Comparison of ENCODE assay signal across 11 cellular contexts in the genomic region with DNA sequence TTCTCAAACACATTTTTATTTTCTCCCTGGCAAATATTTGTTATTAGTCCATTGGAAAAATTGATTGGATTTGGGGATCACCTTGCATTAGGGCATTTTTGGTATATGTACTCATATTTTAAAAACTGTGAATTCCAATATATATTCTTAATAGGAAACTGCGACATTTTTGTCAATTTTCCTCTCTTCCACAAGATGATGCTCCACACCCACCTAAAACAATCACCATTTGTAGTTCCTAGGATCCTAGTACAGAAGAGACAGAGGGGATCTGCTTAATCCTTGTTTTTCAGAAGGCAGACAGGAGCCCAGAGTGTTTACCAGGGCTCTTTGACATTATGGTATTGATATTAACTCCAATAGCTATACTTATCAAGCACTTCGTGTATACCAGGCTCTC. TPM values are rescaled to one million over a fixed set of nuclear protein-coding genes. Genes with fewer than 3 reads are reported as not detected.
DNase-seq lines count a peak whose midpoint lies in the region; ATAC-seq, FAIRE-seq and TF ChIP-seq lines count a peak whose summit lies in the region.
"Had no signal": no experiment of that assay in that cellular context is flagged by ENCODE, and none has a peak within 500 bp of the region (broad histone marks: within the 10 kb centered on the region; RNA-seq: fewer than 3 reads in every experiment).

No MANE protein-coding gene starts in this region.

- H2BK12ac ChIP-seq in mesenchymal stem cell (ENCODE audit: low read length in 2 of 2), result no peak overlapping the region

- TF ChIP-seq RAD21 in GM12878 (IDR thresholded peaks at IDR 0.05; ENCODE audit: insufficient read depth, low read depth, low read length), result peak; percentile 65

- no peak overlapping the region for H3K4ac ChIP-seq in mesenchymal stem cell (ENCODE audit: low read depth in 1 of 2, low read length in 2 of 2)

- H3K4me1 Mint-ChIP-seq in CD4-positive, alpha-beta T cell (ENCODE audit: low read depth), result peaks cover 18% of the 10 kb centered on the region

- H2AK5ac ChIP-seq in mesenchymal stem cell (ENCODE audit: low read length, severe bottlenecking), result no peak overlapping the region

- H4K20me1 ChIP-seq in GM12878 (ENCODE audit: control insufficient read depth, insufficient read depth), result no peaks in the 10 kb centered on the region

- peaks cover 10% of the 10 kb centered on the region for H3K4me1 ChIP-seq in GM12878 (ENCODE audit: control insufficient read depth, insufficient read depth, low read length)
- H3K4me1 ChIP-seq in mesenchymal stem cell (ENCODE audit: control insufficient read depth, insufficient read depth, low read depth, low read length), result peaks cover 4% of the 10 kb centered on the region

- TF ChIP-seq POLR2A in NB4 (IDR thresholded peaks at IDR 0.05; ENCODE audit: extremely low read depth, insufficient read length) (no peak), GM12878 (IDR thresholded peaks at IDR 0.05; ENCODE audit: low read depth, low read length) (no peak), GM12892 (IDR thresholded peaks at IDR 0.05; ENCODE audit: low read depth, low read length) (no peak)

- RAD21 ChIA-PET in GM12878 (lab: Charles Lee; ENCODE audit: unreplicated experiment), result interaction anchor here (0.5 to 3.9 kb wide), 9 partner anchors 23 to 479 kb away, joined by 3 to 26 read pairs (median 4); no protein-coding TSS in a partner anchor

- CTCF ChIA-PET in GM10248 (lab: Yijun Ruan, JAX) (interaction anchor here (0.6 to 3.8 kb wide), 14 partner anchors 8 to 363 kb away, joined by 3 to 25 read pairs (median 5); no protein-coding TSS in a partner anchor), GM12878 (lab: Yijun Ruan, JAX) (interaction anchor here (0.7 to 5.6 kb wide), 21 partner anchors 13 to 479 kb away, joined by 3 to 80 read pairs (median 7); a partner anchor contains a TSS)
- CTCF ChIA-PET in CD4-positive, alpha-beta T cell (lab: Charles Lee), result interaction anchor here (2.4 to 4.0 kb wide), 2 partner anchors 28 to 34 kb away, joined by 15 to 32 read pairs; no protein-coding TSS in a partner anchor

- no peaks in the 10 kb centered on the region for H3K27me3 ChIP-seq in GM12878 (replicated peaks in 1 of 2; ENCODE audit: control insufficient read depth in 2 of 2, insufficient read depth in 2 of 2, low read length in 1 of 2)
- peaks cover 0 to 8% of the 10 kb centered on the region in 2 experiments for H3K27me3 ChIP-seq in mesenchymal stem cell (ENCODE audit: control insufficient read depth in 1 of 2, insufficient read depth in 1 of 2, low read length in 2 of 2)
- H3K27me3 ChIP-seq in CD4-positive, alpha-beta T cell (ENCODE audit: control insufficient read depth, insufficient read depth, low read length), result no peaks in the 10 kb centered on the region

- H3K9ac ChIP-seq in GM12878 (ENCODE audit: control insufficient read depth, insufficient read depth, low read length) (no peak overlapping the region), mesenchymal stem cell (ENCODE audit: low read length) (no peak overlapping the region)

- SMC1A ChIA-PET in GM12878 (lab: Charles Lee; ENCODE audit: uncharacterized antibody, unreplicated experiment), result interaction anchor here (0.6 to 4.0 kb wide), 20 partner anchors 10 to 608 kb away, joined by 3 to 35 read pairs (median 4); a partner anchor contains a TSS

- no peak overlapping the region for H3K4me3 Mint-ChIP-seq in CD4-positive, alpha-beta T cell
- H3K4me3 Mint-ChIP-seq: activated CD8-positive, alpha-beta T cell treated with anti-CD3 and anti-CD28 coated beads, Interleukin-2, amount 10 ng/mL, durations not matched to agents 7 days and 5 days had no signal

- TF ChIP-seq EP300 in GM12878 (IDR thresholded peaks at IDR 0.05; ENCODE audit: borderline replicate concordance in 1 of 2, control insufficient read depth in 1 of 2, low read depth in 2 of 2, low read length in 2 of 2), result no peak

- H3K14ac ChIP-seq in mesenchymal stem cell (ENCODE audit: low read length in 2 of 2), result no peak overlapping the region

- H2AFZ ChIP-seq in GM12878 (ENCODE audit: control insufficient read depth, low read depth, low read length) (no peak overlapping the region), mesenchymal stem cell (ENCODE audit: low read depth, low read length) (no peak overlapping the region)

- no peak overlapping the region for H4K91ac ChIP-seq in mesenchymal stem cell (ENCODE audit: low read length)

- no peaks in the 10 kb centered on the region for H3K27me3 Mint-ChIP-seq in CD4-positive, alpha-beta T cell

- in situ Hi-C loops in GM12878 (cut with MboI), result no loop called here

- 0% methylated on average over 2 of the region's 2 CpGs for WGBS in GM12878 (ENCODE audit: insufficient coverage, insufficient replicate concordance, low lambda C conversion rate, missing lambda C conversion rate)
- WGBS in mesenchymal stem cell, result no CpG with 5 or more reads among the region's 2 CpGs

- intact Hi-C loops in GM12878 (cut with micrococcal nuclease; ENCODE audit: unreplicated experiment), result loop anchor here (5.0 kb wide), 2 partner anchors 35 to 165 kb away; no protein-coding TSS in a partner anchor
- intact Hi-C loops in CD4-positive, alpha-beta T cell (cut with DNase I, micrococcal nuclease), result loop anchor here in 1 of 2 experiments (5.0 kb wide), 1 partner anchor 50 kb away; no protein-coding TSS in a partner anchor

- POLR2A ChIA-PET in GM10248 (lab: Yijun Ruan, JAX), result no interaction called here
- POLR2A ChIA-PET in GM12878 (lab: Charles Lee), result interaction anchor here (0.6 kb wide), 1 partner anchor 623 kb away, joined by 4 read pairs; no protein-coding TSS in a partner anchor
- POLR2A ChIA-PET in CD4-positive, alpha-beta T cell (lab: Charles Lee), result interaction anchor here (0.6 to 1.1 kb wide), 2 partner anchors 9 to 561 kb away, joined by 3 read pairs; no protein-coding TSS in a partner anchor

- FAIRE-seq in GM12878 (lab: Jason Lieb, UNC) (no peak), GM12892 (lab: Jason Lieb, UNC) (no peak)
- FAIRE-seq: GM18507 had no signal

- H3K9me3 Mint-ChIP-seq in CD4-positive, alpha-beta T cell, result no peaks in the 10 kb centered on the region

- H3K27ac ChIP-seq in GM12878 (ENCODE audit: control insufficient read depth, insufficient read depth), result no peak overlapping the region
- no peak overlapping the region for H3K27ac ChIP-seq in mesenchymal stem cell (ENCODE audit: low read length, poor library complexity, severe bottlenecking)
- H3K27ac ChIP-seq in CD4-positive, alpha-beta T cell (ENCODE audit: low read depth, low read length), result no peak overlapping the region

- no peak overlapping the region for H4K8ac ChIP-seq in mesenchymal stem cell (ENCODE audit: low read length)

- H3K4me2 ChIP-seq in GM12878 (ENCODE audit: control insufficient read depth, insufficient read depth), result no peak overlapping the region
- no peak overlapping the region for H3K4me2 ChIP-seq in mesenchymal stem cell (ENCODE audit: low read length, poor library complexity, severe bottlenecking)

- DNase-seq in GM10248 (ENCODE audit: extremely low spot score) (no peak), NB4 (ENCODE audit: low read depth) (peak; percentile 59), GM12878 (ENCODE audit: low read depth, low spot score) (no peak), mesenchymal stem cell (peak; percentile 6), DMS153 treated with DMSO at 0.1 percent for 48 hours (lab: John Stamatoyannopoulos, UW; ENCODE audit: unreplicated experiment) (no peak), GM12892 (ENCODE audit: insufficient read length) (no peak), NAMALWA (ENCODE audit: low spot score) (no peak)
- no peak for DNase-seq in CD4-positive, alpha-beta T cell
- DNase-seq: activated CD8-positive, alpha-beta T cell treated with anti-CD3 and anti-CD28 coated beads, Interleukin-2, amount 10 ng/mL, durations not matched to agents 7 days and 5 days; NCI-H446 had no signal

- peak; percentile 9 for TF ChIP-seq CTCF in GM10248 (IDR thresholded peaks at IDR 0.05; ENCODE audit: control extremely low read depth, extremely low read depth, low read depth, missing control alignments)
- peak; percentile 53 for TF ChIP-seq CTCF in NB4 (IDR thresholded peaks at IDR 0.05; ENCODE audit: low read depth, low read length)
- TF ChIP-seq CTCF in GM12878 (IDR thresholded peaks at IDR 0.05 in 2 of 3, conservative IDR thresholded peaks at IDR 0.05 in 1 of 3; ENCODE audit: control insufficient read depth in 2 of 3, extremely low read depth in 1 of 3, insufficient read depth in 1 of 3, low read depth in 3 of 3, low read length in 3 of 3), result peak in 2 of 3 experiments; percentile 20 to 43; a peak in 2 of 6 replicates
- TF ChIP-seq CTCF in CD4-positive, alpha-beta T cell (IDR thresholded peaks at IDR 0.05), result no peak

- no peaks in the 10 kb centered on the region for H3K36me3 Mint-ChIP-seq in CD4-positive, alpha-beta T cell (ENCODE audit: low read depth)

- no peaks in the 10 kb centered on the region for H3K79me1 ChIP-seq in mesenchymal stem cell (replicated peaks; ENCODE audit: low read length, poor library complexity, severe bottlenecking)

- H2BK120ac ChIP-seq in mesenchymal stem cell (ENCODE audit: low read depth, low read length), result no peak overlapping the region

- H3K36me3 ChIP-seq in GM12878 (ENCODE audit: control insufficient read depth in 2 of 2, insufficient read depth in 2 of 2, low read length in 1 of 2), result no peaks in the 10 kb centered on the region
- H3K36me3 ChIP-seq in mesenchymal stem cell (ENCODE audit: control insufficient read depth in 1 of 2, insufficient read depth in 2 of 2, low read depth in 1 of 2, low read length in 2 of 2), result no peaks in the 10 kb centered on the region

- no peaks in the 10 kb centered on the region for H3K79me2 ChIP-seq in GM12878 (ENCODE audit: control insufficient read depth, insufficient read depth, low read length)

- no peak overlapping the region for H3K4me3 ChIP-seq in NB4 (ENCODE audit: low read depth, low read length)
- no peak overlapping the region for H3K4me3 ChIP-seq in GM12878
- H3K4me3 ChIP-seq in mesenchymal stem cell (ENCODE audit: insufficient read depth in 1 of 2, low read depth in 1 of 2, low read length in 2 of 2), result no peak overlapping the region

- H3K9me3 ChIP-seq in GM12878 (replicated peaks; ENCODE audit: control insufficient read depth, insufficient read depth, low read length) (no peaks in the 10 kb centered on the region), mesenchymal stem cell (ENCODE audit: control insufficient read depth, low read length) (no peaks in the 10 kb centered on the region)
- no peaks in the 10 kb centered on the region for H3K9me3 ChIP-seq in CD4-positive, alpha-beta T cell (ENCODE audit: control insufficient read depth, low read length)

- H3K18ac ChIP-seq in mesenchymal stem cell (ENCODE audit: low read depth in 1 of 2, low read length in 2 of 2), result no peak overlapping the region

- BruUV-seq in GM12878 (replicated peaks; lab: Mats Ljungman, UMichigan), result no TSS peak

- H2BK5ac ChIP-seq in mesenchymal stem cell (ENCODE audit: low read depth, low read length, poor library complexity, severe bottlenecking), result no peak overlapping the region

- H2BK15ac ChIP-seq in mesenchymal stem cell (ENCODE audit: low read depth, poor library complexity, severe bottlenecking), result no peak overlapping the region

- ATAC-seq in GM12878, result no peak
- no peak for ATAC-seq in CD4-positive, alpha-beta T cell (ENCODE audit: poor library complexity)
- ATAC-seq: activated CD8-positive, alpha-beta T cell treated with anti-CD3 and anti-CD28 coated beads, Interleukin-2, amount 10 ng/mL, durations not matched to agents 7 days and 5 days had no signal

- no peak overlapping the region for H3K27ac Mint-ChIP-seq in CD4-positive, alpha-beta T cell

- H3K23ac ChIP-seq in mesenchymal stem cell (ENCODE audit: low read length in 2 of 2), result no peak overlapping the region

RNA-seq across cellular contexts. Expression of a gene that starts 22.8 kb away (rescaled TPM):
- total RNA-seq in GM12878 (2013; cell fraction: nucleolus; rRNA removed), result 2.0 and 2.4 TPM in 2 replicates
- total RNA-seq in GM12878 (2014; rRNA removed) (4.4 and 4.6 TPM in 2 replicates), GM12878 (2014; rRNA removed; fragmentation: Illumina TruSeq; extraction: Trizol) (2.3 and 3.4 TPM in 2 replicates), GM12878 (2021) (2.6 and 3.9 TPM in 2 replicates)
- polyA plus RNA-seq in GM12878 (2011; ENCODE audit: low read depth), result 2.3 TPM
- polyA plus RNA-seq in GM12878 (2011; rRNA removed) (7.2 and 9.1 TPM in 2 replicates), GM12878 (2014; fragmentation: Illumina TruSeq; extraction: Trizol) (2.1 and 2.9 TPM in 2 replicates), GM12878 (2014; fragmentation: Nextera tagmentation; extraction: Ambion mirVana) (1 to 10 TPM; 2.5 to 2.7 TPM), GM12878 (2014; rRNA removed) (2.0 and 2.8 TPM in 2 replicates), GM12878 (2016; fragmentation: Nextera tagmentation; extraction: Ambion mirVana) (1 to 10 TPM; 2.6 to 2.7 TPM)
- 7.6 and 10.7 TPM in 2 replicates for polyA plus RNA-seq in GM12878 (2011; cell fraction: cytosol; rRNA removed)
- 2.0 and 2.8 TPM in 2 replicates for polyA plus RNA-seq in GM12878 (2011; cell fraction: nucleus; rRNA removed)
- 3.9 and 4.0 TPM in 2 replicates for polyA plus RNA-seq in GM12878 (2012)
- 5.7 and 6.7 TPM in 2 replicates for polyA minus RNA-seq in GM12878 (2011; rRNA and poly(A)+ RNA removed)
- 1.5 and 2.3 TPM in 2 replicates for polyA minus RNA-seq in GM12878 (2011; cell fraction: cytosol; rRNA and poly(A)+ RNA removed)
- polyA minus RNA-seq in GM12878 (2011; cell fraction: nucleus; rRNA and poly(A)+ RNA removed), result 1.1 and 2.8 TPM in 2 replicates
- polyA plus RNA-seq in mesenchymal stem cell (2013, experiment 1 of 2), result 0.03 TPM
- polyA plus RNA-seq in mesenchymal stem cell (2013, experiment 2 of 2), result 0.01 TPM
- 2.7 TPM for polyA plus RNA-seq in GM12892 (2012; ENCODE audit: missing spikeins)
- total RNA-seq in CD4-positive, alpha-beta T cell, result 10 to 100 TPM; 33.0 to 34.7 TPM

RNA-seq across cellular contexts. Expression of a gene that starts 45.5 kb away (rescaled TPM):
- total RNA-seq in GM12878 (2013; cell fraction: nucleolus; rRNA removed), result 16.6 and 17.9 TPM in 2 replicates
- 20.2 and 20.9 TPM in 2 replicates for total RNA-seq in GM12878 (2014; rRNA removed)
- total RNA-seq in GM12878 (2014; rRNA removed; fragmentation: Illumina TruSeq; extraction: Trizol), result 14.9 and 15.2 TPM in 2 replicates
- 21.8 and 24.9 TPM in 2 replicates for total RNA-seq in GM12878 (2021)
- polyA plus RNA-seq in GM12878 (2011; ENCODE audit: low read depth), result 5.4 TPM
- 10.0 and 14.0 TPM in 2 replicates for polyA plus RNA-seq in GM12878 (2011; rRNA removed)
- 15.4 and 22.4 TPM in 2 replicates for polyA plus RNA-seq in GM12878 (2011; cell fraction: cytosol; rRNA removed)
- polyA plus RNA-seq in GM12878 (2011; cell fraction: nucleus; rRNA removed), result 9.9 and 13.9 TPM in 2 replicates
- polyA plus RNA-seq in GM12878 (2012), result 10.2 and 11.2 TPM in 2 replicates
- polyA plus RNA-seq in GM12878 (2014; fragmentation: Illumina TruSeq; extraction: Trizol), result 15.2 and 22.4 TPM in 2 replicates
- 10 to 100 TPM in 1 of 2 experiments, 1 to 10 TPM in 1; 7.5 to 10.2 TPM for polyA plus RNA-seq in GM12878 (2014; fragmentation: Nextera tagmentation; extraction: Ambion mirVana)
- polyA plus RNA-seq in GM12878 (2014; rRNA removed), result 22.6 and 24.6 TPM in 2 replicates
- 10 to 100 TPM; 30.3 to 30.8 TPM for polyA plus RNA-seq in GM12878 (2016; fragmentation: Nextera tagmentation; extraction: Ambion mirVana)
- 5.4 and 10.1 TPM in 2 replicates for polyA minus RNA-seq in GM12878 (2011; rRNA and poly(A)+ RNA removed)
- polyA minus RNA-seq in GM12878 (2011; cell fraction: cytosol; rRNA and poly(A)+ RNA removed), result 5.6 and 6.7 TPM in 2 replicates
- 2.8 and 8.3 TPM in 2 replicates for polyA minus RNA-seq in GM12878 (2011; cell fraction: nucleus; rRNA and poly(A)+ RNA removed)
- polyA plus RNA-seq in mesenchymal stem cell (2013, experiment 1 of 2), result 13.2 TPM
- polyA plus RNA-seq in mesenchymal stem cell (2013, experiment 2 of 2), result 14.1 TPM
- 9.2 TPM for polyA plus RNA-seq in GM12892 (2012; ENCODE audit: missing spikeins)
- 10 to 100 TPM; 14.4 to 15.8 TPM for total RNA-seq in CD4-positive, alpha-beta T cell

Comparison
In these comparisons a context has a peak if more than half of its experiments do, and no peak if none do; other contexts are left out.
1. DNase-seq: peak in NB4 (single experiment) and mesenchymal stem cell (single experiment); none in GM10248 (single experiment), GM12878 (single experiment), DMS153 treated with DMSO at 0.1 percent for 48 hours (single experiment), GM12892 (single experiment), NAMALWA (single experiment) and CD4-positive, alpha-beta T cell (0 of 10).
2. RNA of a gene that starts 22.8 kb away (total RNA-seq): 33.0 to 34.7 TPM in CD4-positive, alpha-beta T cell; 2.0 to 4.6 TPM in GM12878; every median in the first group is over 4 times any median in the second.